In genomic region chr14:102184678-102185040, GRCh38 we compare ENCODE assay signal across 20 cellular contexts. TPM values are rescaled to one million over a fixed set of nuclear protein-coding genes. Genes with fewer than 3 reads are reported as not detected.
DNase-seq lines count a peak whose midpoint lies in the region; ATAC-seq and TF ChIP-seq lines count a peak whose summit lies in the region.
"Had no signal": no experiment of that assay in that cellular context is flagged by ENCODE, and none has a peak within 500 bp of the region (broad histone marks: within the 10 kb centered on the region; RNA-seq: fewer than 3 reads in every experiment).

No MANE protein-coding gene starts in this region.

- in situ Hi-C loops in G401 (cut with HindIII; ENCODE audit: low sequenced_read_pairs): no loop called here

- WGBS in testis, 2 donors: 84 to 91% methylated on average over 11 of the region's 11 CpGs

- TF ChIP-seq CTCF in 22Rv1 (IDR thresholded peaks at IDR 0.05) (no peak), neural progenitor cell (IDR thresholded peaks at IDR 0.05) (no peak), testis (IDR thresholded peaks at IDR 0.05) (no peak)

- CTCF ChIA-PET in HEK293T (lab: Yijun Ruan, JAX): interaction anchor here (0.9 to 1.0 kb wide), 2 partner anchors 33 to 46 kb away, joined by 3 read pairs; no protein-coding TSS in a partner anchor

- H4K20me1 ChIP-seq in neural progenitor cell (ENCODE audit: low read depth): peaks cover 63% of the 10 kb centered on the region

- peak overlapping the region; percentile 57 for H3K4me2 ChIP-seq in neural progenitor cell

- H3K4me1 Mint-ChIP-seq in neural progenitor cell: peaks cover 41% of the 10 kb centered on the region

- peaks cover 21% of the 10 kb centered on the region for H3F3A ChIP-seq in neural progenitor cell (ENCODE audit: low read depth)

- intact Hi-C loops in testis (cut with DNase I; ENCODE audit: low total_unique reads): no loop called here

- H3K9me3 Mint-ChIP-seq in neural progenitor cell: no peaks in the 10 kb centered on the region
- H3K9me3 Mint-ChIP-seq: mesothelial cell of epicardium; T-helper 2 cell treated with Interferon-gamma antibody and Interleukin-4, amounts not matched to agents 5 μg/mL and 100 μg/mL, for 36 hours had no signal

- H3K4me3 Mint-ChIP-seq in neural progenitor cell: no peak overlapping the region
- H3K4me3 Mint-ChIP-seq: mesothelial cell of epicardium; T-helper 2 cell treated with Interferon-gamma antibody and Interleukin-4, amounts not matched to agents 5 μg/mL and 100 μg/mL, for 36 hours had no signal

- H3K27me3 Mint-ChIP-seq in neural progenitor cell (ENCODE audit: insufficient read depth, low read depth): no peaks in the 10 kb centered on the region

- no peak for ATAC-seq in HG03342 (IDR thresholded peaks at IDR 0.05; ENCODE audit: unreplicated experiment)
- ATAC-seq: body of pancreas, Right ventricle myocardium inferior had no signal

- H3K27ac Mint-ChIP-seq in neural progenitor cell: no peak overlapping the region
- H3K27ac Mint-ChIP-seq: T-helper 2 cell treated with Interferon-gamma antibody and Interleukin-4, amounts not matched to agents 5 μg/mL and 100 μg/mL, for 36 hours had no signal

- no peak for TF ChIP-seq POLR2A in testis (IDR thresholded peaks at IDR 0.05)

- H3K9me3 ChIP-seq in neural progenitor cell (ENCODE audit: low read depth): no peaks in the 10 kb centered on the region
- no peaks in the 10 kb centered on the region for H3K9me3 ChIP-seq in testis
- H3K9me3 ChIP-seq: body of pancreas, esophagus squamous epithelium had no signal

- H3K79me2 ChIP-seq in neural progenitor cell (ENCODE audit: low read depth): peaks cover 95% of the 10 kb centered on the region

- no peaks in the 10 kb centered on the region for H3K36me3 Mint-ChIP-seq in neural progenitor cell
- H3K36me3 Mint-ChIP-seq: mesothelial cell of epicardium had no signal

- peak; percentile 50 for DNase-seq in G401 (ENCODE audit: low spot score)
- peak; percentile 78 for DNase-seq in neural progenitor cell (ENCODE audit: low spot score)
- no peak for DNase-seq in testis
- no peak for DNase-seq in HEK293T (ENCODE audit: extremely low spot score)
- no peak for DNase-seq in SKM-1 treated with dmso at 0.1 percent for 144 hours (lab: John Stamatoyannopoulos, UW; ENCODE audit: unreplicated experiment)
- DNase-seq: AML-193; body of pancreas; DMS 273 treated with DMSO at 0.1 percent for 48 hours; esophagus squamous epithelium; kidney glomerular epithelial cell; NCI-H1436 treated with DMSO at 0.1 percent for 48 hours; occipital lobe; stimulated activated CD4-positive, alpha-beta T cell treated with anti-CD3 and anti-CD28 coated beads, Interleukin-4, amount 100 ng/mL, for 4 hours had no signal

- H3K4me3 ChIP-seq in neural progenitor cell: no peak overlapping the region
- no peak overlapping the region for H3K4me3 ChIP-seq in testis
- H3K4me3 ChIP-seq: body of pancreas, esophagus squamous epithelium, skin epidermis had no signal

- H2AFZ ChIP-seq in neural progenitor cell (replicated peaks): no peak overlapping the region

- H3K4me1 ChIP-seq in neural progenitor cell (peaks cover 39% of the 10 kb centered on the region), testis (peaks cover 12% of the 10 kb centered on the region)

- H3K27me3 ChIP-seq in neural progenitor cell (no peaks in the 10 kb centered on the region), testis (no peaks in the 10 kb centered on the region)
- H3K27me3 ChIP-seq: body of pancreas, esophagus squamous epithelium had no signal

- H3K27ac ChIP-seq in 22Rv1 (0 out of 2 replicates have a peak overlapping the region, but pooled peaks have one; percentile 26), angular gyrus (ENCODE audit: low read depth, low read length) (peak overlapping the region; percentile 88), neural progenitor cell (no peak overlapping the region), testis (no peak overlapping the region)
- H3K27ac ChIP-seq: body of pancreas, esophagus squamous epithelium had no signal

- POLR2A ChIA-PET in HEK293T (lab: Yijun Ruan, JAX): interaction anchor here (1.0 kb wide), 1 partner anchor 96 kb away, joined by 3 read pairs; no protein-coding TSS in a partner anchor

- no peak overlapping the region for H3K9ac ChIP-seq in neural progenitor cell

- H3K36me3 ChIP-seq in neural progenitor cell (no peaks in the 10 kb centered on the region), testis (ENCODE audit: low read depth, missing control alignments) (no peaks in the 10 kb centered on the region)
- H3K36me3 ChIP-seq: esophagus squamous epithelium had no signal

TF ChIP-seq in HEK293T, 16 proteins besides CTCF, POLR2A, EP300 and RAD21:
- no peak for TF ChIP-seq HDGF (IDR thresholded peaks at IDR 0.05; ENCODE audit: borderline replicate concordance)
- TF ChIP-seq SP1 (IDR thresholded peaks at IDR 0.05): no peak
- TF ChIP-seq TARDBP (IDR thresholded peaks at IDR 0.05): no peak
- no peak for TF ChIP-seq FOXM1 (IDR thresholded peaks at IDR 0.05; ENCODE audit: borderline replicate concordance)
- no peak for TF ChIP-seq FOXK2 (IDR thresholded peaks at IDR 0.05)
- TF ChIP-seq SUZ12 (IDR thresholded peaks at IDR 0.05): no peak
- no peak for TF ChIP-seq BHLHE40 (IDR thresholded peaks at IDR 0.05; ENCODE audit: borderline replicate concordance)
- TF ChIP-seq FOXA1 (IDR thresholded peaks at IDR 0.05): no peak
- no peak for TF ChIP-seq LEF1 (IDR thresholded peaks at IDR 0.05; ENCODE audit: borderline replicate concordance)
- TF ChIP-seq ELF4 (IDR thresholded peaks at IDR 0.05): no peak
- no peak for TF ChIP-seq ARNT (IDR thresholded peaks at IDR 0.05)
- TF ChIP-seq PKNOX1 (IDR thresholded peaks at IDR 0.05): no peak
- TF ChIP-seq ZNF384 (IDR thresholded peaks at IDR 0.05): no peak
- TF ChIP-seq L3MBTL2 (conservative IDR thresholded peaks at IDR 0.05): no peak
- TF ChIP-seq NFRKB (IDR thresholded peaks at IDR 0.05): no peak
- TF ChIP-seq CTBP1 (IDR thresholded peaks at IDR 0.05; ENCODE audit: borderline replicate concordance): no peak

RNA-seq across cellular contexts. Expression of gene WDR20, which starts 45.0 kb away (rescaled TPM):
- 24.2 and 35.3 TPM in 2 replicates for total RNA-seq in G401 (2014; rRNA removed; shearing (Covaris generic))
- total RNA-seq in neural progenitor cell (ENCODE audit: low replicate concordance): 18.2 and 22.4 TPM in 2 replicates
- total RNA-seq in testis: 10 to 100 TPM; 46.5 to 56.4 TPM
- 69.2 TPM for polyA plus RNA-seq in testis (ENCODE audit: insufficient read depth, low read depth, low replicate concordance)

Comparison
In these comparisons a context has a peak if more than half of its experiments do, and no peak if none do; other contexts are left out.
1. H3K27ac ChIP-seq: peak in 22Rv1 (single experiment) and angular gyrus (single experiment); none in neural progenitor cell (single experiment) and testis (0 of 2).
2. DNase-seq: peak in G401 (single experiment) and neural progenitor cell (single experiment); none in testis (single experiment), HEK293T (single experiment) and SKM-1 treated with dmso at 0.1 percent for 144 hours (single experiment).